ENCODE assay signal across 13 cellular contexts in genomic region chr18:74632856-74633255, GRCh38. TPM values are rescaled to one million over a fixed set of nuclear protein-coding genes. Genes with fewer than 3 reads are reported as not detected.
DNase-seq lines count a peak whose midpoint lies in the region; ATAC-seq lines count a peak whose summit lies in the region.
"Had no signal": no experiment of that assay in that cellular context is flagged by ENCODE, and none has a peak within 500 bp of the region (broad histone marks: within the 10 kb centered on the region; RNA-seq: fewer than 3 reads in every experiment).

No MANE protein-coding gene starts in this region.

- peaks cover 33% of the 10 kb centered on the region for H3K4me1 Mint-ChIP-seq in T-helper 2 cell treated with Interferon-gamma antibody and Interleukin-4, amounts not matched to agents 5 μg/mL and 100 μg/mL, for 36 hours (ENCODE audit: low read depth)
- H3K4me1 Mint-ChIP-seq in stimulated activated naive CD8-positive, alpha-beta T cell treated with anti-CD3 and anti-CD28 coated beads, Interleukin-15, Interleukin-2, amounts not matched to agents 100 ng/mL and 50 ng/mL, for 24 hours (ENCODE audit: low read depth): peaks cover 29% of the 10 kb centered on the region
- H3K4me1 Mint-ChIP-seq in stimulated activated naive CD8-positive, alpha-beta T cell treated with anti-CD3 and anti-CD28 coated beads, Interleukin-15, amount 100 ng/mL, for 72 hours: peaks cover 25% of the 10 kb centered on the region
- peaks cover 34% of the 10 kb centered on the region for H3K4me1 Mint-ChIP-seq in activated T-helper 17 cell treated with anti-CD3 and anti-CD28 coated beads, Interleukin-2, amount 50 U/mL, for 72 hours

- H3K9me3 Mint-ChIP-seq in T-helper 2 cell treated with Interferon-gamma antibody and Interleukin-4, amounts not matched to agents 5 μg/mL and 100 μg/mL, for 36 hours: no peaks in the 10 kb centered on the region
- no peaks in the 10 kb centered on the region for H3K9me3 Mint-ChIP-seq in stimulated activated naive CD8-positive, alpha-beta T cell treated with anti-CD3 and anti-CD28 coated beads, Interleukin-15, Interleukin-2, amounts not matched to agents 100 ng/mL and 50 ng/mL, for 24 hours
- no peaks in the 10 kb centered on the region for H3K9me3 Mint-ChIP-seq in stimulated activated naive CD8-positive, alpha-beta T cell treated with anti-CD3 and anti-CD28 coated beads, Interleukin-15, amount 100 ng/mL, for 72 hours
- H3K9me3 Mint-ChIP-seq in activated T-helper 17 cell treated with anti-CD3 and anti-CD28 coated beads, Interleukin-2, amount 50 U/mL, for 72 hours: no peaks in the 10 kb centered on the region

- H3K4me3 Mint-ChIP-seq in T-helper 2 cell treated with Interferon-gamma antibody and Interleukin-4, amounts not matched to agents 5 μg/mL and 100 μg/mL, for 36 hours: peak overlapping the region; percentile 85
- H3K4me3 Mint-ChIP-seq in stimulated activated naive CD8-positive, alpha-beta T cell treated with anti-CD3 and anti-CD28 coated beads, Interleukin-15, Interleukin-2, amounts not matched to agents 100 ng/mL and 50 ng/mL, for 24 hours: no peak overlapping the region
- H3K4me3 Mint-ChIP-seq in stimulated activated naive CD8-positive, alpha-beta T cell treated with anti-CD3 and anti-CD28 coated beads, Interleukin-15, amount 100 ng/mL, for 72 hours: no peak overlapping the region
- H3K4me3 Mint-ChIP-seq in activated T-helper 17 cell treated with anti-CD3 and anti-CD28 coated beads, Interleukin-2, amount 50 U/mL, for 72 hours: peak overlapping the region; percentile 65

- H3K27ac Mint-ChIP-seq in T-helper 2 cell treated with Interferon-gamma antibody and Interleukin-4, amounts not matched to agents 5 μg/mL and 100 μg/mL, for 36 hours: peak overlapping the region; percentile 92
- peak overlapping the region; percentile 79 for H3K27ac Mint-ChIP-seq in stimulated activated naive CD8-positive, alpha-beta T cell treated with anti-CD3 and anti-CD28 coated beads, Interleukin-15, Interleukin-2, amounts not matched to agents 100 ng/mL and 50 ng/mL, for 24 hours
- H3K27ac Mint-ChIP-seq in stimulated activated naive CD8-positive, alpha-beta T cell treated with anti-CD3 and anti-CD28 coated beads, Interleukin-15, amount 100 ng/mL, for 72 hours: no peak overlapping the region
- no peak overlapping the region for H3K27ac Mint-ChIP-seq in activated T-helper 17 cell treated with anti-CD3 and anti-CD28 coated beads, Interleukin-2, amount 50 U/mL, for 72 hours

- peaks cover 33% of the 10 kb centered on the region for H3K36me3 Mint-ChIP-seq in T-helper 2 cell treated with Interferon-gamma antibody and Interleukin-4, amounts not matched to agents 5 μg/mL and 100 μg/mL, for 36 hours (ENCODE audit: low read depth)
- peaks cover 51% of the 10 kb centered on the region for H3K36me3 Mint-ChIP-seq in stimulated activated naive CD8-positive, alpha-beta T cell treated with anti-CD3 and anti-CD28 coated beads, Interleukin-15, Interleukin-2, amounts not matched to agents 100 ng/mL and 50 ng/mL, for 24 hours (ENCODE audit: low read depth)
- peaks cover 46% of the 10 kb centered on the region for H3K36me3 Mint-ChIP-seq in activated T-helper 17 cell treated with anti-CD3 and anti-CD28 coated beads, Interleukin-2, amount 50 U/mL, for 72 hours (ENCODE audit: low read depth)

- no peaks in the 10 kb centered on the region for H3K27me3 Mint-ChIP-seq in T-helper 2 cell treated with Interferon-gamma antibody and Interleukin-4, amounts not matched to agents 5 μg/mL and 100 μg/mL, for 36 hours (ENCODE audit: low read depth)
- H3K27me3 Mint-ChIP-seq in stimulated activated naive CD8-positive, alpha-beta T cell treated with anti-CD3 and anti-CD28 coated beads, Interleukin-15, Interleukin-2, amounts not matched to agents 100 ng/mL and 50 ng/mL, for 24 hours: no peaks in the 10 kb centered on the region
- H3K27me3 Mint-ChIP-seq in stimulated activated naive CD8-positive, alpha-beta T cell treated with anti-CD3 and anti-CD28 coated beads, Interleukin-15, amount 100 ng/mL, for 72 hours: no peaks in the 10 kb centered on the region
- H3K27me3 Mint-ChIP-seq in activated T-helper 17 cell treated with anti-CD3 and anti-CD28 coated beads, Interleukin-2, amount 50 U/mL, for 72 hours: no peaks in the 10 kb centered on the region

- ATAC-seq in stimulated activated naive CD8-positive, alpha-beta T cell treated with anti-CD3 and anti-CD28 coated beads, Interleukin-15, amount 100 ng/mL, for 72 hours: no peak
- ATAC-seq in activated T-helper 17 cell treated with anti-CD3 and anti-CD28 coated beads, Interleukin-2, amount 50 U/mL, for 72 hours (replicated peaks): peak; percentile 21
- ATAC-seq in HG03378 (IDR thresholded peaks at IDR 0.05; ENCODE audit: unreplicated experiment): no peak

- no peak for DNase-seq in T-helper 2 cell treated with Interferon-gamma antibody and Interleukin-4, amounts not matched to agents 5 μg/mL and 100 μg/mL, for 36 hours (ENCODE audit: low spot score)
- DNase-seq in T-helper 2 cell (no peak), NCI-H2196 (lab: John Stamatoyannopoulos, UW; ENCODE audit: unreplicated experiment) (no peak), amniotic stem cell (lab: John Stamatoyannopoulos, UW) (no peak)
- DNase-seq in stimulated activated naive CD8-positive, alpha-beta T cell treated with anti-CD3 and anti-CD28 coated beads, Interleukin-15, amount 100 ng/mL, for 72 hours: no peak
- DNase-seq: 8988T, DMS79, NCI-H226, NCI-H526, OCI-M1 had no signal

RNA-seq across cellular contexts. Expression of gene ZNF407, which starts 35.2 kb away (rescaled TPM):
- total RNA-seq in activated T-helper 17 cell treated with anti-CD3 and anti-CD28 coated beads, Interleukin-2, amount 50 U/mL, for 72 hours: 10 to 100 TPM; 17.9 to 22.5 TPM

Comparison
In these comparisons a context has a peak if more than half of its experiments do, and no peak if none do; other contexts are left out.
1. H3K27ac Mint-ChIP-seq: peak in T-helper 2 cell treated with Interferon-gamma antibody and Interleukin-4, amounts not matched to agents 5 μg/mL and 100 μg/mL, for 36 hours (single experiment) and stimulated activated naive CD8-positive, alpha-beta T cell treated with anti-CD3 and anti-CD28 coated beads, Interleukin-15, Interleukin-2, amounts not matched to agents 100 ng/mL and 50 ng/mL, for 24 hours (single experiment); none in stimulated activated naive CD8-positive, alpha-beta T cell treated with anti-CD3 and anti-CD28 coated beads, Interleukin-15, amount 100 ng/mL, for 72 hours (0 of 2) and activated T-helper 17 cell treated with anti-CD3 and anti-CD28 coated beads, Interleukin-2, amount 50 U/mL, for 72 hours (single experiment).
2. H3K4me3 Mint-ChIP-seq: peak in T-helper 2 cell treated with Interferon-gamma antibody and Interleukin-4, amounts not matched to agents 5 μg/mL and 100 μg/mL, for 36 hours (single experiment) and activated T-helper 17 cell treated with anti-CD3 and anti-CD28 coated beads, Interleukin-2, amount 50 U/mL, for 72 hours (single experiment); none in stimulated activated naive CD8-positive, alpha-beta T cell treated with anti-CD3 and anti-CD28 coated beads, Interleukin-15, Interleukin-2, amounts not matched to agents 100 ng/mL and 50 ng/mL, for 24 hours (single experiment) and stimulated activated naive CD8-positive, alpha-beta T cell treated with anti-CD3 and anti-CD28 coated beads, Interleukin-15, amount 100 ng/mL, for 72 hours (0 of 2).